ENCODE assay signal across 8 cellular contexts in the genomic region with DNA sequence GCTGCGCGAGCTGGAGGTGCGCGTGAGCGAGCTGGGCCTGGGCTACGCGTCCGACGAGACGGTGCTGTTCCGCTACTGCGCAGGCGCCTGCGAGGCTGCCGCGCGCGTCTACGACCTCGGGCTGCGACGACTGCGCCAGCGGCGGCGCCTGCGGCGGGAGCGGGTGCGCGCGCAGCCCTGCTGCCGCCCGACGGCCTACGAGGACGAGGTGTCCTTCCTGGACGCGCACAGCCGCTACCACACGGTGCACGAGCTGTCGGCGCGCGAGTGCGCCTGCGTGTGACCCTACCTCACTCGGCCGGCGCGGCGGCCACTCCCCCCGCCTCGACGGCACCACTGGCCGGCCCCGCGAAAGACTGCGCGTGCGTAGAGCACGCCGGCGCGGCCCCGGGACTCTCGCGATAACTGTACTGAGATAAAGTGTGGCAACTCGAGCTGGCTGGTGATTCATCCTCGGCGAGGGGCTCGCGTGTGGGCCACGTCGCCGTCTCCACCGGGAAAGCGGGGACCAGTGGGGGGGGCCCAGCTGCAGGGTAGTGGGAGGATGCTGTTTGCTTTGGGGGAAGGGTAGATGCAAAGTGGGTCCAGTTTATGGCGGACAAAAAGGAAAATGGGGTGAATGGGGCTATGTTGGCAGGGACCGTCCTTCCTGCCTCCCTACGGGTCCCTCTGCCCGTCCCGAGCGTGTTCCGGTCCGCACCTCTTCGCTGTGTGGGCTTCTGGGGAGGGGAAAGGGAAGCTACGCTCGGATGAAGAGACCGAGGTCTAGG. TPM values are rescaled to one million over a fixed set of nuclear protein-coding genes. Genes with fewer than 3 reads are reported as not detected.
DNase-seq lines count a peak whose midpoint lies in the region; ATAC-seq lines count a peak whose summit lies in the region.

No MANE protein-coding gene starts in this region.

- DNase-seq in NCI-H2196 treated with DMSO at 0.1 percent for 48 hours (lab: John Stamatoyannopoulos, UW; ENCODE audit: unreplicated experiment) (peak; percentile 94), cerebellum (ENCODE audit: low spot score) (peak; percentile 35)
- DNase-seq in stimulated activated CD4-positive, alpha-beta T cell treated with anti-CD3 and anti-CD28 coated beads, Interleukin-15, amount 100 ng/mL, for 24 hours: peak; percentile 96

- peak; percentile 67 for ATAC-seq in GM18867 (IDR thresholded peaks at IDR 0.05; ENCODE audit: unreplicated experiment)
- ATAC-seq in HG03066 (IDR thresholded peaks at IDR 0.05; ENCODE audit: low read depth, unreplicated experiment): peak; percentile 55
- peak; percentile 81 to 83 for ATAC-seq in activated CD4-positive, CD25-positive, alpha-beta regulatory T cell treated with anti-CD3 and anti-CD28 coated beads, Interleukin-2, amount 50 U/mL, for 24 hours

- no peaks in the 10 kb centered on the region for H3K79me2 ChIP-seq in ACC112 (ENCODE audit: control insufficient read depth, insufficient read depth, low read length, unreplicated experiment)

- H3K27me3 ChIP-seq in ACC112 (ENCODE audit: insufficient read depth, low read length) (no peaks in the 10 kb centered on the region; the same call in 1 of the 2 replicates), layer of hippocampus (ENCODE audit: control insufficient read depth, insufficient read depth, low read length) (peaks cover 13% of the 10 kb centered on the region)

- H3K27ac ChIP-seq in ACC112 (ENCODE audit: low read depth, low read length) (peak overlapping the region; percentile 26), layer of hippocampus (ENCODE audit: low read depth, low read length) (peak overlapping the region; percentile 57)

- peak overlapping the region; percentile 85 for H3K4me3 ChIP-seq in ACC112 (ENCODE audit: low read depth, low read length)

- H3K4me1 ChIP-seq in ACC112 (ENCODE audit: control insufficient read depth, insufficient read depth, low read length, unreplicated experiment): peaks cover 2% of the 10 kb centered on the region

- no peaks in the 10 kb centered on the region for H3K36me3 ChIP-seq in ACC112 (ENCODE audit: insufficient read depth, low read length)

- no peak overlapping the region for H2AFZ ChIP-seq in ACC112 (ENCODE audit: low read length, unreplicated experiment)

RNA-seq across cellular contexts. Expression of a gene that starts 11.4 kb away (rescaled TPM):
- not detected for total RNA-seq in cerebellum

RNA-seq across cellular contexts. Expression of a gene that starts 23.2 kb away (rescaled TPM):
- total RNA-seq in cerebellum: 0.09 TPM

RNA-seq across cellular contexts. Expression of a gene that starts 23.2 kb away (rescaled TPM):
- total RNA-seq in cerebellum: not detected

RNA-seq across cellular contexts. Expression of a gene that starts 37.1 kb away (rescaled TPM):
- total RNA-seq in cerebellum: 9.0 TPM

RNA-seq across cellular contexts. Expression of a gene that starts 42.3 kb away (rescaled TPM):
- not detected for total RNA-seq in cerebellum

Comparison
In these comparisons a context has a peak if more than half of its experiments do, and no peak if none do; other contexts are left out.
1. Peak in every context shown above with its lines: DNase-seq, ATAC-seq, H3K4me3 ChIP-seq and H3K27ac ChIP-seq.
2. DNase-seq: peak in every context shown above with its lines; median percentile 96 in stimulated activated CD4-positive, alpha-beta T cell treated with anti-CD3 and anti-CD28 coated beads, Interleukin-15, amount 100 ng/mL, for 24 hours; 94 in NCI-H2196 treated with DMSO at 0.1 percent for 48 hours; 35 in cerebellum.